28 cellular contexts compared by ENCODE assay signal in genomic region chr12:14597480-14597879, GRCh38. TPM values are rescaled to one million over a fixed set of nuclear protein-coding genes. Genes with fewer than 3 reads are reported as not detected.
"Had no signal": no experiment of that assay in that cellular context is flagged by ENCODE, and none has a peak within 500 bp of the region (broad histone marks: within the 10 kb centered on the region; RNA-seq: fewer than 3 reads in every experiment).

No MANE protein-coding gene starts in this region.

- H3K27me3 ChIP-seq: colonic mucosa, dorsolateral prefrontal cortex, esophagus muscularis mucosa, esophagus squamous epithelium, foreskin keratinocyte, gastrocnemius medialis, gastroesophageal sphincter, heart left ventricle, heart right ventricle had no signal

- H3K4me3 ChIP-seq: colonic mucosa, coronary artery, dorsolateral prefrontal cortex, esophagus muscularis mucosa, esophagus squamous epithelium, gastrocnemius medialis, gastroesophageal sphincter, heart left ventricle, heart right ventricle had no signal

- DNase-seq: colonic mucosa; cortex of kidney; dermis blood vessel endothelial cell; dorsolateral prefrontal cortex; effector CD4-positive, alpha-beta T cell; effector CD8-positive, alpha-beta T cell; effector memory CD4-positive, alpha-beta T cell; effector memory CD8-positive, alpha-beta T cell; endodermal cell; erythroblast; esophagus squamous epithelium; foreskin fibroblast; foreskin keratinocyte; foreskin melanocyte; gastrocnemius medialis; glutamatergic neuron; head of caudate nucleus; heart left ventricle; heart right ventricle had no signal

- FAIRE-seq: colon, endometrium, endothelial cell of umbilical vein, frontal cortex had no signal

- H3K36me3 ChIP-seq: colonic mucosa, esophagus muscularis mucosa, esophagus squamous epithelium, gastrocnemius medialis, gastroesophageal sphincter, heart left ventricle, heart right ventricle had no signal

- ATAC-seq: effector memory CD8-positive, alpha-beta T cell; esophagus mucosa; foreskin keratinocyte; gastrocnemius medialis; gastroesophageal sphincter; heart left ventricle; heart right ventricle had no signal

- H3K27ac ChIP-seq: colonic mucosa, coronary artery, dorsolateral prefrontal cortex, epithelial cell of prostate, esophagus muscularis mucosa, esophagus squamous epithelium, foreskin keratinocyte, gastrocnemius medialis, gastroesophageal sphincter, heart left ventricle, heart right ventricle had no signal

- H3K4me1 ChIP-seq: colonic mucosa, esophagus muscularis mucosa, foreskin keratinocyte, gastrocnemius medialis, gastroesophageal sphincter had no signal

- H3K9me3 ChIP-seq: colonic mucosa, esophagus squamous epithelium, gastrocnemius medialis had no signal

RNA-seq across cellular contexts. Expression of gene PLBD1, which starts 29.8 kb away (rescaled TPM):
- total RNA-seq: endothelial cell of umbilical vein had no signal
